Comparison of ENCODE assay signal across 8 cellular contexts in the genomic region with DNA sequence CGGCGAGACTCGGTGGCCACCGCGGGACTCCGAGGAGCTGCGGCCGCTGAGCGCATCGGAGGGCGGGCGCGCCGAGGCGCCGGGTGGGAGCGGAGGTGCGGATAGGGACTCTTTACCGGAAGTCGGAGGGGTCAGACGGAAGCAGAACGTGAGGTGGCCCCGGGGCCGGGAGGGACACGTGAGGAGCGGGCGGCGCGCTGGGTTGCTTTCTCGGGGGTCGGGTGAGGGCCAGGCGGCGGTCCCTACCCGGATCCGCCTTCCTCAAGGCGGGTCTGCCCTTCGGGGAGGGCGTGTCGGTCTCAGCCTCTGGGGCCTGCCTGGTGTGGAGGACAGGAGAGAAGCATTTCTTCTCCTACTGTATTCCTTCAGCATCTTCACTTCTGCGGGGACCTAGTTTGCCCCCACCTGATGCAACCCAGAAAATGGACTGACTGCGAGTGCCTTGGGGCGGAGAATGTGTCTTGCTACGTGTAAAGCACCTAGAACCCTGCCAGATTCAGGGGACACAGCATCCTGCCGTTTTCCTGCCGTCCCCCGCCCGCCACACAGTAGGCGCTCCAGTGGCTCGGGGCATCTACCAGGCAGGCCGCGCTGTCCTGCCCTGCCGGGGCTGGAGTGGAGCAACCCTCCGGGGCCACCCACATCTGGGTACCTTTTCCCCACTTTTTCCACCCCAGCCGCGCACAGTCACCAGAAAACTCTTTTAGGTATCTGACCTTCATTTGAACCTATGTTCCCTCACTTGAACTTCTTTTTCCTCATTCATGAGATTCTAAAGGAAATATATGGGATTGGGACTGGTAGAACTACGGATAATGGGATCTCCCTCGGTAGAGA. TPM values are rescaled to one million over a fixed set of nuclear protein-coding genes. Genes with fewer than 3 reads are reported as not detected.
DNase-seq lines count a peak whose midpoint lies in the region; ATAC-seq, FAIRE-seq and TF ChIP-seq lines count a peak whose summit lies in the region.

No MANE protein-coding gene starts in this region.

- peak overlapping the region; percentile 79 for H3K4me2 ChIP-seq in OCI-LY3 (ENCODE audit: low read length)

- no peaks in the 10 kb centered on the region for H3K36me3 ChIP-seq in OCI-LY3 (replicated peaks; ENCODE audit: low read depth, low read length)

- no peak for TF ChIP-seq CTCF in D721Med (IDR thresholded peaks at IDR 0.05; ENCODE audit: insufficient read depth, missing control alignments)
- TF ChIP-seq CTCF in OCI-LY3 (IDR thresholded peaks at IDR 0.05; ENCODE audit: low read depth, low read length): no peak

- peaks cover 44% of the 10 kb centered on the region for H3K79me2 ChIP-seq in OCI-LY3 (ENCODE audit: low read length)

- peak overlapping the region; percentile 97 for H3K4me3 ChIP-seq in OCI-LY3 (ENCODE audit: low read length)

- H2AFZ ChIP-seq in OCI-LY3 (ENCODE audit: low read depth, low read length): peak overlapping the region; percentile 47

- no peak for FAIRE-seq in D721Med (lab: Jason Lieb, UNC)

- ATAC-seq in GM21515 (IDR thresholded peaks at IDR 0.05; ENCODE audit: unreplicated experiment): peak; percentile 63

- H3K9me3 ChIP-seq in OCI-LY3 (ENCODE audit: insufficient read depth, low read length): no peaks in the 10 kb centered on the region

- no peaks in the 10 kb centered on the region for H3K27me3 ChIP-seq in OCI-LY3 (ENCODE audit: low read depth, low read length)

- DNase-seq in D721Med (ENCODE audit: insufficient read length, low spot score) (peak; percentile 77), HuH-7 (ENCODE audit: low spot score) (peak; percentile 96), erythroblast (lab: John Stamatoyannopoulos, UW) (peak; percentile 94 to 95), mucosa of gallbladder (ENCODE audit: low spot score) (peak; percentile 89)
- peak; percentile 91 for DNase-seq in activated T-cell treated with anti-CD3 and anti-CD28 coated beads, Interleukin-2, amount 50 U/mL, for 1 hour
- peak; percentile 77 to 78 for DNase-seq in stimulated activated CD8-positive, alpha-beta memory T cell treated with anti-CD3 and anti-CD28 coated beads, Interleukin-4, amount 100 ng/mL, for 1 hour (ENCODE audit: low read depth in 2 of 2, low spot score in 1 of 2)

- peak overlapping the region; percentile 92 for H3K9ac ChIP-seq in OCI-LY3 (ENCODE audit: low read length)

- H4K20me1 ChIP-seq in OCI-LY3 (ENCODE audit: insufficient read depth, low read length): peaks cover 26% of the 10 kb centered on the region

- peak; percentile 92 for TF ChIP-seq POLR2A in erythroblast (IDR thresholded peaks at IDR 0.05; ENCODE audit: low read length)

- H3K27ac ChIP-seq in OCI-LY3 (ENCODE audit: low read length): peak overlapping the region; percentile 73

- H3K4me1 ChIP-seq in OCI-LY3 (ENCODE audit: low read length): peaks cover 18% of the 10 kb centered on the region

RNA-seq across cellular contexts. Expression of gene ATXN2, which starts 0.6 kb away (rescaled TPM):
- 63.9 TPM for total RNA-seq in mucosa of gallbladder

Comparison
In these comparisons a context has a peak if more than half of its experiments do, and no peak if none do; other contexts are left out.
1. Peak in every context shown above with its lines: DNase-seq, ATAC-seq, H3K4me3 ChIP-seq and H3K27ac ChIP-seq.